ENCODE assay signal across 16 cellular contexts in genomic region chr3:27105904-27106303, GRCh38.
DNase-seq lines count a peak whose midpoint lies in the region; TF ChIP-seq lines count a peak whose summit lies in the region.
"Had no signal": no experiment of that assay in that cellular context is flagged by ENCODE, and none has a peak within 500 bp of the region (broad histone marks: within the 10 kb centered on the region; RNA-seq: fewer than 3 reads in every experiment).

No MANE protein-coding gene starts in this region.

- H3K79me1 ChIP-seq in neuronal stem cell (ENCODE audit: low read depth, low read length) = no peaks in the 10 kb centered on the region

- no peak for DNase-seq in epithelial cell of proximal tubule (ENCODE audit: low read depth)
- no peak for DNase-seq in neuronal stem cell (ENCODE audit: low spot score)
- no peak for DNase-seq in activated CD8-positive, alpha-beta memory T cell treated with anti-CD3 and anti-CD28 coated beads, Interleukin-2, amount 50 U/mL, for 48 hours
- DNase-seq in testis = no peak
- no peak for DNase-seq in NCI-H2171 (lab: John Stamatoyannopoulos, UW)
- no peak for DNase-seq in GOT3 (lab: John Stamatoyannopoulos, UW)
- DNase-seq: activated CD4-positive, alpha-beta T cell treated with anti-CD3 and anti-CD28 coated beads, Interleukin-2, amount 10 ng/mL, durations not matched to agents 7 days and 5 days; activated effector memory CD4-positive, alpha-beta T cell treated with anti-CD3 and anti-CD28 coated beads, Interleukin-2, amount 50 U/mL, for 16 hours; COR-L47; naive B cell; NCI-H1436 treated with DMSO at 0.1 percent for 48 hours; NK-92 treated with Interleukin-12 subunit alpha and Interleukin-12 subunit beta, amount 100 ng/mL, for 24 hours; SW 1271 had no signal

- no peak overlapping the region for H3K18ac ChIP-seq in neuronal stem cell (ENCODE audit: low read length)

- no peak overlapping the region for H3K27ac ChIP-seq in OCI-LY3 (ENCODE audit: low read length)
- H3K27ac ChIP-seq in neuronal stem cell (replicated peaks; ENCODE audit: low read length) = no peak overlapping the region
- H3K27ac ChIP-seq in testis = no peak overlapping the region
- H3K27ac ChIP-seq: skin epidermis had no signal

- no peak overlapping the region for H3K23ac ChIP-seq in neuronal stem cell (ENCODE audit: low read depth, low read length, poor library complexity)

- H3K14ac ChIP-seq in neuronal stem cell (ENCODE audit: low read length) = no peak overlapping the region

- no peaks in the 10 kb centered on the region for H3K9me3 ChIP-seq in OCI-LY3 (ENCODE audit: insufficient read depth, low read length)
- no peaks in the 10 kb centered on the region for H3K9me3 ChIP-seq in neuronal stem cell (replicated peaks in 1 of 2; ENCODE audit: control insufficient read depth in 2 of 2, insufficient read depth in 1 of 2, low read depth in 1 of 2, low read length in 2 of 2)
- H3K9me3 ChIP-seq in testis = no peaks in the 10 kb centered on the region

- H3K4me2 ChIP-seq in OCI-LY3 (ENCODE audit: low read length) (no peak overlapping the region), neuronal stem cell (ENCODE audit: insufficient read depth, low read length, poor library complexity, severe bottlenecking) (no peak overlapping the region)

- no peaks in the 10 kb centered on the region for H3K36me3 ChIP-seq in OCI-LY3 (replicated peaks; ENCODE audit: low read depth, low read length)
- H3K36me3 ChIP-seq in neuronal stem cell (replicated peaks in 1 of 2; ENCODE audit: control insufficient read depth in 2 of 2, insufficient read depth in 2 of 2, low read length in 2 of 2) = no peaks in the 10 kb centered on the region
- no peaks in the 10 kb centered on the region for H3K36me3 ChIP-seq in testis (ENCODE audit: low read depth, missing control alignments)

- no peaks in the 10 kb centered on the region for H3K4me1 ChIP-seq in OCI-LY3 (ENCODE audit: low read length)
- peaks cover 0 to 3% of the 10 kb centered on the region in 2 donors for H3K4me1 ChIP-seq in neuronal stem cell (ENCODE audit: control insufficient read depth in 2 of 2, insufficient read depth in 1 of 2, low read depth in 1 of 2, low read length in 2 of 2)
- no peaks in the 10 kb centered on the region for H3K4me1 ChIP-seq in testis

- WGBS in neuronal stem cell (ENCODE audit: extremely low coverage in 2 of 2, insufficient read length in 2 of 2, insufficient replicate concordance in 1 of 2), 2 donors = no CpG with 5 or more reads among the region's 6 CpGs
- WGBS in testis, 2 donors = 74 to 82% methylated on average over 6 of the region's 6 CpGs

- no peak overlapping the region for H4K8ac ChIP-seq in neuronal stem cell (ENCODE audit: low read depth, low read length)

- no peak overlapping the region for H2BK12ac ChIP-seq in neuronal stem cell (ENCODE audit: low read length)

- no peak overlapping the region for H2BK5ac ChIP-seq in neuronal stem cell (ENCODE audit: low read length)

- H4K20me1 ChIP-seq in OCI-LY3 (ENCODE audit: insufficient read depth, low read length) = no peaks in the 10 kb centered on the region

- no peak overlapping the region for H2BK15ac ChIP-seq in neuronal stem cell (ENCODE audit: low read length)

- intact Hi-C loops in testis (cut with DNase I; ENCODE audit: low total_unique reads) = no loop called here

- no peak overlapping the region for H2AK5ac ChIP-seq in neuronal stem cell (ENCODE audit: low read depth, low read length)

- H3K27me3 ChIP-seq in OCI-LY3 (ENCODE audit: low read depth, low read length) (no peaks in the 10 kb centered on the region), neuronal stem cell (ENCODE audit: control insufficient read depth in 3 of 3, insufficient read depth in 3 of 3, low read depth in 1 of 3, low read length in 3 of 3) (no peaks in the 10 kb centered on the region), testis (no peaks in the 10 kb centered on the region)

- H3K4ac ChIP-seq in neuronal stem cell (ENCODE audit: low read length) = no peak overlapping the region

- H3K79me2 ChIP-seq in OCI-LY3 (ENCODE audit: low read length) = no peaks in the 10 kb centered on the region

- TF ChIP-seq POLR2A in testis (IDR thresholded peaks at IDR 0.05) = no peak

- no peak overlapping the region for H3K9ac ChIP-seq in OCI-LY3 (ENCODE audit: low read length)
- H3K9ac ChIP-seq in neuronal stem cell (ENCODE audit: low read depth, low read length, poor library complexity) = no peak overlapping the region

- H2AFZ ChIP-seq in OCI-LY3 (ENCODE audit: low read depth, low read length) (no peak overlapping the region), neuronal stem cell (ENCODE audit: low read length) (peak overlapping the region; percentile 67)

- H3K4me3 ChIP-seq in OCI-LY3 (ENCODE audit: low read length) (no peak overlapping the region), epithelial cell of proximal tubule (ENCODE audit: low read depth, low read length) (no peak overlapping the region), neuronal stem cell (ENCODE audit: low read length in 2 of 2) (no peak overlapping the region), testis (no peak overlapping the region)
- H3K4me3 ChIP-seq: skin epidermis had no signal

- 0 out of 3 replicates have a peak, but pooled peaks have one; percentile 6 for TF ChIP-seq CTCF in GM12872 (IDR thresholded peaks at IDR 0.05; ENCODE audit: insufficient read depth, low read depth, low read length)
- peak; percentile 20; the same call in 1 of the 2 replicates for TF ChIP-seq CTCF in OCI-LY3 (IDR thresholded peaks at IDR 0.05; ENCODE audit: low read depth, low read length)
- peak; percentile 55 for TF ChIP-seq CTCF in epithelial cell of proximal tubule (conservative IDR thresholded peaks at IDR 0.05; ENCODE audit: low read depth, low read length)
- TF ChIP-seq CTCF in testis (IDR thresholded peaks at IDR 0.05) = no peak

- no peak overlapping the region for H2BK120ac ChIP-seq in neuronal stem cell (ENCODE audit: low read depth, low read length)

- H4K91ac ChIP-seq in neuronal stem cell (ENCODE audit: low read depth, low read length, poor library complexity) = no peak overlapping the region

Comparison
In these comparisons a context has a peak if more than half of its experiments do, and no peak if none do; other contexts are left out.
1. CTCF ChIP-seq: peak in GM12872 (single experiment), OCI-LY3 (single experiment) and epithelial cell of proximal tubule (single experiment); none in testis (0 of 3).